In genomic region chr6:151027936-151028838, GRCh38 we compare ENCODE assay signal across 29 cellular contexts.
DNase-seq lines count a peak whose midpoint lies in the region; ATAC-seq, FAIRE-seq and TF ChIP-seq lines count a peak whose summit lies in the region.
"Had no signal": no experiment of that assay in that cellular context is flagged by ENCODE, and none has a peak within 500 bp of the region (broad histone marks: within the 10 kb centered on the region; RNA-seq: fewer than 3 reads in every experiment).

No MANE protein-coding gene starts in this region.

- intact Hi-C loops in pancreas (cut with DNase I) = no loop called here

- H3K4me1 ChIP-seq in duodenal mucosa (ENCODE audit: control insufficient read depth in 1 of 2, insufficient read depth in 2 of 2, low read length in 2 of 2) = peaks cover 0 to 14% of the 10 kb centered on the region in 2 donors
- peaks cover 9 to 29% (median 23%) of the 10 kb centered on the region in 3 donors for H3K4me1 ChIP-seq in pancreas
- H3K4me1 ChIP-seq: SJCRH30 had no signal

- peak; percentile 10 for DNase-seq in activated CD4-positive, alpha-beta T cell treated with anti-CD3 and anti-CD28 coated beads for 48 hours
- DNase-seq in activated CD4-positive, alpha-beta T cell treated with anti-CD3 and anti-CD28 coated beads, Interleukin-2, amount 50 U/mL, for 4 hours = no peak
- no peak for DNase-seq in T-helper 2 cell treated with Interferon-gamma antibody and Interleukin-4, amounts not matched to agents 5 μg/mL and 100 μg/mL, for 36 hours (ENCODE audit: low spot score)
- no peak for DNase-seq in pancreas
- DNase-seq in germinal center (ENCODE audit: low spot score) = no peak
- no peak for DNase-seq in caudate nucleus (lab: John Stamatoyannopoulos, UW)
- no peak for DNase-seq in iPS-NIHi11 (ENCODE audit: low spot score)
- DNase-seq: activated CD4-positive, alpha-beta T cell treated with anti-CD3 and anti-CD28 coated beads, Interleukin-2, amount 50 U/mL, for 1 hour; activated naive CD4-positive, alpha-beta T cell treated with anti-CD3 and anti-CD28 coated beads, Interleukin-2, amount 10 ng/mL, durations not matched to agents 7 days and 5 days; activated T-cell treated with anti-CD3 and anti-CD28 coated beads, Interleukin-2, amount 50 U/mL, for 4 hours; effector CD8-positive, alpha-beta T cell; EL; foreskin melanocyte; H7; kidney; lower lobe of right lung; MM.1S; NCI-H1417 treated with DMSO at 0.1 percent for 48 hours; NCI-H2107; NCI-H510A treated with DMSO at 0.1 percent for 48 hours; SJCRH30; stimulated activated CD4-positive, alpha-beta T cell treated with anti-CD3 and anti-CD28 coated beads, Interleukin-4, amount 100 ng/mL, for 4 hours; stomach; transverse colon had no signal

- no peak for FAIRE-seq in pancreas (lab: Jason Lieb, UNC)
- FAIRE-seq: A204.1, kidney had no signal

- H3K36me3 ChIP-seq in duodenal mucosa (ENCODE audit: control insufficient read depth in 1 of 2, insufficient read depth in 2 of 2, low read length in 2 of 2) (no peaks in the 10 kb centered on the region), pancreas (no peaks in the 10 kb centered on the region)
- H3K36me3 ChIP-seq: lower lobe of right lung, stomach, transverse colon had no signal

- H3K4me3 ChIP-seq in duodenal mucosa (ENCODE audit: low read depth in 1 of 2, low read length in 2 of 2) = no peak overlapping the region
- no peak overlapping the region for H3K4me3 ChIP-seq in pancreas
- H3K4me3 ChIP-seq: ascending aorta, lower lobe of right lung, SJCRH30, stomach, transverse colon had no signal

- ATAC-seq in pancreas = peak; percentile 26 to 44 (median 32)
- ATAC-seq: esophagus mucosa, lower lobe of right lung, Panc1 had no signal

- no peak overlapping the region for H3K4me3 Mint-ChIP-seq in T-helper 2 cell treated with Interferon-gamma antibody and Interleukin-4, amounts not matched to agents 5 μg/mL and 100 μg/mL, for 36 hours
- H3K4me3 Mint-ChIP-seq: activated naive CD4-positive, alpha-beta T cell treated with anti-CD3 and anti-CD28 coated beads, Interleukin-2, amount 10 ng/mL, durations not matched to agents 7 days and 5 days; activated T-cell treated with anti-CD3 and anti-CD28 coated beads, Interleukin-2, amount 50 U/mL, for 4 hours had no signal

- H3K9me3 ChIP-seq in duodenal mucosa (ENCODE audit: control insufficient read depth in 1 of 2, low read length in 2 of 2) (no peaks in the 10 kb centered on the region), pancreas (no peaks in the 10 kb centered on the region)
- H3K9me3 ChIP-seq: ascending aorta, lower lobe of right lung, stomach, transverse colon had no signal

- H3K27ac ChIP-seq in duodenal mucosa (ENCODE audit: low read depth, low read length) = peak overlapping the region; percentile 13
- H3K27ac ChIP-seq in pancreas = peak overlapping the region; percentile 8 to 67 (median 53)
- H3K27ac ChIP-seq in caudate nucleus (ENCODE audit: low read depth, low read length) = no peak overlapping the region
- H3K27ac ChIP-seq: ascending aorta, lower lobe of right lung, SJCRH30 had no signal

- 95 to 96% methylated on average over 15 of the region's 15 CpGs for WGBS in pancreas, 2 donors

- H3K27me3 Mint-ChIP-seq in T-helper 2 cell treated with Interferon-gamma antibody and Interleukin-4, amounts not matched to agents 5 μg/mL and 100 μg/mL, for 36 hours (ENCODE audit: low read depth) = no peaks in the 10 kb centered on the region
- H3K27me3 Mint-ChIP-seq: activated naive CD4-positive, alpha-beta T cell treated with anti-CD3 and anti-CD28 coated beads, Interleukin-2, amount 10 ng/mL, durations not matched to agents 7 days and 5 days had no signal

- peaks cover 32% of the 10 kb centered on the region for H3K36me3 Mint-ChIP-seq in T-helper 2 cell treated with Interferon-gamma antibody and Interleukin-4, amounts not matched to agents 5 μg/mL and 100 μg/mL, for 36 hours (ENCODE audit: low read depth)

- peaks cover 8% of the 10 kb centered on the region for H3K4me1 Mint-ChIP-seq in T-helper 2 cell treated with Interferon-gamma antibody and Interleukin-4, amounts not matched to agents 5 μg/mL and 100 μg/mL, for 36 hours (ENCODE audit: low read depth)

- no peak for TF ChIP-seq CTCF in pancreas (IDR thresholded peaks at IDR 0.05)

- H3K27me3 ChIP-seq in duodenal mucosa (ENCODE audit: control insufficient read depth in 1 of 2, insufficient read depth in 2 of 2, low read length in 2 of 2) (no peaks in the 10 kb centered on the region), pancreas (no peaks in the 10 kb centered on the region)
- H3K27me3 ChIP-seq: ascending aorta, SJCRH30, stomach, transverse colon had no signal

- no peak overlapping the region for H3K9ac ChIP-seq in duodenal mucosa (ENCODE audit: low read depth in 1 of 2, low read length in 2 of 2)

- peak overlapping the region; percentile 24 for H3K27ac Mint-ChIP-seq in T-helper 2 cell treated with Interferon-gamma antibody and Interleukin-4, amounts not matched to agents 5 μg/mL and 100 μg/mL, for 36 hours
- H3K27ac Mint-ChIP-seq: activated naive CD4-positive, alpha-beta T cell treated with anti-CD3 and anti-CD28 coated beads, Interleukin-2, amount 10 ng/mL, durations not matched to agents 7 days and 5 days had no signal

- H3K9me3 Mint-ChIP-seq in T-helper 2 cell treated with Interferon-gamma antibody and Interleukin-4, amounts not matched to agents 5 μg/mL and 100 μg/mL, for 36 hours = no peaks in the 10 kb centered on the region
- H3K9me3 Mint-ChIP-seq: activated naive CD4-positive, alpha-beta T cell treated with anti-CD3 and anti-CD28 coated beads, Interleukin-2, amount 10 ng/mL, durations not matched to agents 7 days and 5 days; activated T-cell treated with anti-CD3 and anti-CD28 coated beads, Interleukin-2, amount 50 U/mL, for 4 hours had no signal
